In the genomic region with DNA sequence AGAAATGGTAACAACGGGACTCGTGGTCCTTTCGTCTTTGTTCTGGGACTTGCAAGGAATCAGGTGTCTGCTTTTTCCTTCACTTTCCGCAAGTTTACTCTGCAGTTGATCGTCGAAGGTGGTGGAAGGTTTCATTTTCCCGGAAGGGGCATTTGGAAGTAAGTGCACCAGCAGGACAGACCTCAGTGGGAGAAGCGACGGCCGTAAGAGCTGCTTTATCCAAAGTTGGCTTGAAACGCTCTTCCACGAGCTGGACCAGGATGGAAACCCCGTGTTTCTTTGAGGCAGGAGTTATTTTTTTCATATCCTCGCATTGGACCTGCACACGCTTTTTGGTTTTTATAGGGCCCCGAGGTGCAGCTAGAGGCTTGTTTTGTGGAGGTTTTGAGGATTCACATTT, we compare ENCODE assay signal across 8 cellular contexts. TPM values are rescaled to one million over a fixed set of nuclear protein-coding genes. Genes with fewer than 3 reads are reported as not detected.
DNase-seq lines count a peak whose midpoint lies in the region; ATAC-seq and TF ChIP-seq lines count a peak whose summit lies in the region.

No MANE protein-coding gene starts in this region.

- no peaks in the 10 kb centered on the region for H3K9me2 ChIP-seq in HCT116 (ENCODE audit: insufficient read depth)

- H3K9me3 Mint-ChIP-seq in activated CD8-positive, alpha-beta T cell treated with anti-CD3 and anti-CD28 coated beads, Interleukin-2, amount 10 ng/mL, durations not matched to agents 7 days and 5 days (ENCODE audit: insufficient read depth), result no peaks in the 10 kb centered on the region

- POLR2A ChIA-PET in HCT116 (lab: Charles Lee), result no interaction called here
- POLR2A ChIA-PET in activated CD8-positive, alpha-beta T cell treated with anti-CD3 and anti-CD28 coated beads, Interleukin-2, amount 10 ng/mL, durations not matched to agents 7 days and 5 days (lab: Charles Lee), result interaction anchor here (0.7 kb wide), 1 partner anchor 768 kb away, joined by 3 read pairs; no protein-coding TSS in a partner anchor

- peak overlapping the region; percentile 74 for H3K4me3 Mint-ChIP-seq in activated CD8-positive, alpha-beta T cell treated with anti-CD3 and anti-CD28 coated beads, Interleukin-2, amount 10 ng/mL, durations not matched to agents 7 days and 5 days

- H4K20me1 ChIP-seq in HCT116 (ENCODE audit: insufficient read depth), result peaks cover under 1% of the 10 kb centered on the region; the same call in 1 of the 2 replicates

- H3K4me3 ChIP-seq in HCT116 (replicated peaks in 1 of 2; ENCODE audit: low read depth in 1 of 2, low read length in 2 of 2) (peak overlapping the region; percentile 81 to 83), iPS-15b (ENCODE audit: low read depth, low read length) (peak overlapping the region; percentile 90), spleen (peak overlapping the region; percentile 60 to 94 (median 80))

- no peak for TF ChIP-seq RAD21 in HCT116 (IDR thresholded peaks at IDR 0.05; ENCODE audit: low read depth)

- CTCF ChIA-PET in HCT116 (lab: Charles Lee), result interaction anchor here (1.4 kb wide), 1 partner anchor 118 kb away, joined by 3 read pairs; the partner anchor contains the start of gene BAIAP2L1
- CTCF ChIA-PET in activated CD8-positive, alpha-beta T cell treated with anti-CD3 and anti-CD28 coated beads, Interleukin-2, amount 10 ng/mL, durations not matched to agents 7 days and 5 days (lab: Charles Lee), result interaction anchor here (1.1 kb wide), 1 partner anchor 16 kb away, joined by 3 read pairs; no protein-coding TSS in a partner anchor

- intact Hi-C loops in HCT116 (cut with micrococcal nuclease) (no loop called here), spleen (cut with DNase I; ENCODE audit: low total_unique reads) (no loop called here)

- H3K9ac ChIP-seq in HCT116 (ENCODE audit: low read length) (peak overlapping the region; percentile 95), iPS-15b (ENCODE audit: low read depth, low read length) (peak overlapping the region; percentile 81)

- no peak overlapping the region for H2AFZ ChIP-seq in HCT116 (ENCODE audit: low read depth, low read length, poor library complexity, severe bottlenecking)

- WGBS in spleen, 5 donors, result 46 to 65% (median 54%) methylated on average over 16 of the region's 16 CpGs

- peak overlapping the region; percentile 71 for H3K27ac Mint-ChIP-seq in activated CD8-positive, alpha-beta T cell treated with anti-CD3 and anti-CD28 coated beads, Interleukin-2, amount 10 ng/mL, durations not matched to agents 7 days and 5 days

- ATAC-seq in HCT116, result no peak
- no peak for ATAC-seq in activated CD8-positive, alpha-beta T cell treated with anti-CD3 and anti-CD28 coated beads, Interleukin-2, amount 10 ng/mL, durations not matched to agents 7 days and 5 days
- ATAC-seq in HG02763 (IDR thresholded peaks at IDR 0.05; ENCODE audit: unreplicated experiment), result no peak

- no peaks in the 10 kb centered on the region for H3K27me3 ChIP-seq in HCT116 (ENCODE audit: insufficient read depth, low read length)
- H3K27me3 ChIP-seq in iPS-15b (ENCODE audit: control insufficient read depth, insufficient read depth, low read length), result no peaks in the 10 kb centered on the region
- H3K27me3 ChIP-seq in spleen (replicated peaks in 1 of 7), result no peaks in the 10 kb centered on the region

- no peak for DNase-seq in HCT116 (ENCODE audit: low read depth, low spot score)
- DNase-seq in activated CD8-positive, alpha-beta T cell treated with anti-CD3 and anti-CD28 coated beads, Interleukin-2, amount 10 ng/mL, durations not matched to agents 7 days and 5 days, result no peak
- no peak for DNase-seq in spleen
- no peak for DNase-seq in NCI-H2196 treated with DMSO at 0.1 percent for 48 hours (lab: John Stamatoyannopoulos, UW; ENCODE audit: unreplicated experiment)
- DNase-seq in NCI-H1436 treated with DMSO at 0.1 percent for 48 hours (lab: John Stamatoyannopoulos, UW), result no peak
- no peak for DNase-seq in HuH-7 (ENCODE audit: low spot score)

- H3K4me2 ChIP-seq in HCT116 (ENCODE audit: low read length), result peak overlapping the region; percentile 95

- RAD21 ChIA-PET in HCT116 (lab: Charles Lee; ENCODE audit: low non-redundant PET in 1 of 2, low total read pairs in 2 of 2, uncharacterized antibody in 2 of 2, unreplicated experiment in 2 of 2), result interaction anchor here in 1 of 2 experiments (0.5 kb wide), 1 partner anchor 29 kb away, joined by 4 read pairs; no protein-coding TSS in a partner anchor

- H3K9me3 ChIP-seq in HCT116 (ENCODE audit: control insufficient read depth in 1 of 2, insufficient read depth in 1 of 2, low read depth in 1 of 2, low read length in 2 of 2), result no peaks in the 10 kb centered on the region
- H3K9me3 ChIP-seq in iPS-15b (ENCODE audit: control insufficient read depth, insufficient read depth, low read length), result no peaks in the 10 kb centered on the region
- no peaks in the 10 kb centered on the region for H3K9me3 ChIP-seq in spleen

- H3K4me1 Mint-ChIP-seq in activated CD8-positive, alpha-beta T cell treated with anti-CD3 and anti-CD28 coated beads, Interleukin-2, amount 10 ng/mL, durations not matched to agents 7 days and 5 days (ENCODE audit: low read depth), result peaks cover 24% of the 10 kb centered on the region

- no peak for TF ChIP-seq POLR2A in HCT116 (IDR thresholded peaks at IDR 0.05; ENCODE audit: borderline replicate concordance, extremely low read depth, insufficient read depth, insufficient read length)
- no peak for TF ChIP-seq POLR2A in spleen (IDR thresholded peaks at IDR 0.05)

- H3K36me3 Mint-ChIP-seq in activated CD8-positive, alpha-beta T cell treated with anti-CD3 and anti-CD28 coated beads, Interleukin-2, amount 10 ng/mL, durations not matched to agents 7 days and 5 days (ENCODE audit: low read depth), result peaks cover 2% of the 10 kb centered on the region

- peaks cover 47 to 76% of the 10 kb centered on the region in 2 experiments for H3K4me1 ChIP-seq in HCT116 (ENCODE audit: control insufficient read depth in 1 of 2, insufficient read depth in 2 of 2, low read length in 2 of 2)
- peaks cover 12% of the 10 kb centered on the region for H3K4me1 ChIP-seq in iPS-15b (ENCODE audit: control insufficient read depth, insufficient read depth, low read length)
- peaks cover 47 to 72% (median 64%) of the 10 kb centered on the region in 6 donors for H3K4me1 ChIP-seq in spleen

- H3K36me3 ChIP-seq in HCT116 (ENCODE audit: control insufficient read depth in 1 of 2, insufficient read depth in 2 of 2, low read length in 2 of 2) (no peaks in the 10 kb centered on the region), iPS-15b (ENCODE audit: control insufficient read depth, insufficient read depth, low read length) (peaks cover 8% of the 10 kb centered on the region), spleen (peaks cover 0 to 49% (median 2%) of the 10 kb centered on the region in 6 donors)

- H3K27me3 Mint-ChIP-seq in activated CD8-positive, alpha-beta T cell treated with anti-CD3 and anti-CD28 coated beads, Interleukin-2, amount 10 ng/mL, durations not matched to agents 7 days and 5 days (ENCODE audit: low read depth), result no peaks in the 10 kb centered on the region

- peaks cover 59% of the 10 kb centered on the region for H3K79me2 ChIP-seq in HCT116 (ENCODE audit: insufficient read depth, low read length)

- no TSS peak for BruUV-seq in HCT116 (replicated peaks; lab: Mats Ljungman, UMichigan)

- H3K27ac ChIP-seq in HCT116 (ENCODE audit: low read depth, low read length) (no peak overlapping the region; the same call in 1 of the 2 replicates), spleen (peak overlapping the region; percentile 27 to 98 (median 94))

- TF ChIP-seq CTCF in HCT116 (IDR thresholded peaks at IDR 0.05 in 2 of 3, conservative IDR thresholded peaks at IDR 0.05 in 1 of 3; ENCODE audit: borderline replicate concordance in 1 of 3, insufficient read depth in 1 of 3, low read depth in 2 of 3, low read length in 2 of 3), result no peak
- no peak for TF ChIP-seq CTCF in spleen (IDR thresholded peaks at IDR 0.05 in 8 of 11, conservative IDR thresholded peaks at IDR 0.05 in 3 of 11)

TF ChIP-seq in HCT116, 20 proteins besides CTCF, POLR2A, EP300 and RAD21:
- TF ChIP-seq JUND (IDR thresholded peaks at IDR 0.05), result no peak
- no peak for TF ChIP-seq TCF7L2 (IDR thresholded peaks at IDR 0.05; ENCODE audit: borderline replicate concordance, extremely low read depth, insufficient read depth, insufficient read length)
- no peak for TF ChIP-seq SP1 (IDR thresholded peaks at IDR 0.05; ENCODE audit: low read depth)

RNA-seq across cellular contexts. Expression of gene BRI3, which starts 1.2 kb away (rescaled TPM):
- 102 TPM for total RNA-seq in HCT116 (2021; ENCODE audit: unreplicated experiment)
- polyA plus RNA-seq in HCT116 (2012), result 92.5 and 93.5 TPM in 2 replicates
- 10 to 100 TPM; 35.0 to 35.5 TPM for total RNA-seq in activated CD8-positive, alpha-beta T cell treated with anti-CD3 and anti-CD28 coated beads, Interleukin-2, amount 10 ng/mL, durations not matched to agents 7 days and 5 days
- 100 to 1,000 TPM in 4 of 7 donors, 10 to 100 TPM in 3; 59.3 to 264 (median 191) TPM for total RNA-seq in spleen
- polyA plus RNA-seq in spleen, result 100 to 1,000 TPM in 2 of 3 donors, 10 to 100 TPM in 1; 100.0 to 229 (median 164) TPM

RNA-seq across cellular contexts. Expression of gene TECPR1, which starts 30.7 kb away (rescaled TPM):
- 19.9 TPM for total RNA-seq in HCT116 (2021; ENCODE audit: unreplicated experiment)
- polyA plus RNA-seq in HCT116 (2012), result 7.6 and 9.6 TPM in 2 replicates
- 10 to 100 TPM; 49.3 to 55.9 TPM for total RNA-seq in activated CD8-positive, alpha-beta T cell treated with anti-CD3 and anti-CD28 coated beads, Interleukin-2, amount 10 ng/mL, durations not matched to agents 7 days and 5 days
- total RNA-seq in spleen, result 10 to 100 TPM; 19.0 to 86.4 (median 46.1) TPM
- 10 to 100 TPM in 2 of 3 donors, 1 to 10 TPM in 1; 8.4 to 26.1 (median 14.3) TPM for polyA plus RNA-seq in spleen
